In the genomic region with DNA sequence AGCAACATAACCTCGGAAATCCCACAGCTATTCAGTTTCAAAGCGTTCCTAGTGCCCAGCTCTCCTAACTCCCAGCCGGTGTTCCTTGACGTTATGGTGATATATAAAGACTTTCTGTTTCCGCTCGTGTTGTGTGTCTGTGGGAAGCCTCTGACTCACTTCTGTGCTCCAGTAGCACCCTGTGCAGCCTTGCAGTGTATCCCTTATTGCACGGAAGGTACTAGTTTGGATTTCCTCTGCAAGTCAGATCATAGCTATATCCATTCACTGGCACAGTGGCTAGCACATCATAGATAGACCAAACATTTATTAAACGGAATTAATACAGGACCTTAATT, we compare ENCODE assay signal across 8 cellular contexts. TPM values are rescaled to one million over a fixed set of nuclear protein-coding genes. Genes with fewer than 3 reads are reported as not detected.
DNase-seq lines count a peak whose midpoint lies in the region; ATAC-seq lines count a peak whose summit lies in the region.

No MANE protein-coding gene starts in this region.

- DNase-seq in NCI-H2171 treated with DMSO at 0.1 percent for 48 hours (lab: John Stamatoyannopoulos, UW) (peak; percentile 54), NCI-H2171 (lab: John Stamatoyannopoulos, UW) (no peak), NCI-H460 (ENCODE audit: extremely low read depth, low read depth) (peak; percentile 30), Right ventricle myocardium superior (no peak), pons (ENCODE audit: low spot score) (peak; percentile 23), NCI-H82 (lab: John Stamatoyannopoulos, UW) (no peak)

- H3K4me1 Mint-ChIP-seq in activated naive CD4-positive, alpha-beta T cell treated with anti-CD3 and anti-CD28 coated beads, Interleukin-2, amount 50 U/mL, for 24 hours: peaks cover 36% of the 10 kb centered on the region

- peak overlapping the region; percentile 99 for H3K4me3 Mint-ChIP-seq in activated naive CD4-positive, alpha-beta T cell treated with anti-CD3 and anti-CD28 coated beads, Interleukin-2, amount 50 U/mL, for 24 hours

- intact Hi-C loops in Right ventricle myocardium superior (cut with DNase I): no loop called here

- peak overlapping the region; percentile 82 for H3K27ac Mint-ChIP-seq in activated naive CD4-positive, alpha-beta T cell treated with anti-CD3 and anti-CD28 coated beads, Interleukin-2, amount 50 U/mL, for 24 hours

- no peaks in the 10 kb centered on the region for H3K36me3 Mint-ChIP-seq in activated naive CD4-positive, alpha-beta T cell treated with anti-CD3 and anti-CD28 coated beads, Interleukin-2, amount 50 U/mL, for 24 hours

- no peaks in the 10 kb centered on the region for H3K9me3 Mint-ChIP-seq in activated naive CD4-positive, alpha-beta T cell treated with anti-CD3 and anti-CD28 coated beads, Interleukin-2, amount 50 U/mL, for 24 hours

- peak; percentile 35 for ATAC-seq in HG02588 (IDR thresholded peaks at IDR 0.05; ENCODE audit: unreplicated experiment)
- peak; percentile 58 for ATAC-seq in Right ventricle myocardium superior (ENCODE audit: poor library complexity)

- no peaks in the 10 kb centered on the region for H3K27me3 Mint-ChIP-seq in activated naive CD4-positive, alpha-beta T cell treated with anti-CD3 and anti-CD28 coated beads, Interleukin-2, amount 50 U/mL, for 24 hours

RNA-seq across cellular contexts. Expression of a gene that starts 0.6 kb away (rescaled TPM):
- total RNA-seq in NCI-H460 (2014; rRNA removed; shearing (Covaris generic)): 8.1 and 10.6 TPM in 2 replicates
- 8.3 and 17.4 TPM in 2 replicates for polyA plus RNA-seq in NCI-H460 (2014; cell fraction: nucleus; rRNA removed)
- total RNA-seq in Right ventricle myocardium superior: 2.6 TPM

Comparison
In these comparisons a context has a peak if more than half of its experiments do, and no peak if none do; other contexts are left out.
1. DNase-seq: peak in NCI-H2171 treated with DMSO at 0.1 percent for 48 hours (single experiment), NCI-H460 (single experiment) and pons (single experiment); none in NCI-H2171 (single experiment), Right ventricle myocardium superior (single experiment) and NCI-H82 (single experiment).